ENCODE assay signal across 30 cellular contexts in the genomic region with DNA sequence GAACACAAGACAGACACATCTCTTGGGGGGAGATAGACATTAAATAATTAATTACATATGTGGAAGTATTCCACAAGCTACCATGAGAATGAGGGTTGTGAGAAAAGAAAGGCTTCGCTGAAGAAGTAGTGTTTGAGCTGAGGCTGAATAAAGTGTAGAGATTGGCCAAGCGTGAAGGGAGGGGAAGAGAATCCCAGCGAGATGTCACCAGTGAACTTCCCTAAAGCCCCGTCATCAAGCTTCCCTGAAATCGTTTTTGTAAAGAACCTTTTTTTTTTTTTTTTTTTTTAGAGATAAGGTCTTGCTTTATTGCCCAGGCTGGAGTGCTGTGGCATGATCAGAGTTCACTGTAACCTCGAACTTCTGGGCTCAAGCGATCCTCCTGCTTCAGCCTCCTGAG.
"Had no signal": no experiment of that assay in that cellular context is flagged by ENCODE, and none has a peak within 500 bp of the region (broad histone marks: within the 10 kb centered on the region; RNA-seq: fewer than 3 reads in every experiment).

No MANE protein-coding gene starts in this region.

- H3K4me3 Mint-ChIP-seq: activated CD4-positive, alpha-beta memory T cell treated with anti-CD3 and anti-CD28 coated beads for 36 hours; activated CD4-positive, alpha-beta T cell treated with anti-CD3 and anti-CD28 coated beads, Interleukin-2, amount 10 ng/mL, durations not matched to agents 24 days and 14 days; activated naive CD4-positive, alpha-beta T cell treated with anti-CD3 and anti-CD28 coated beads, Interleukin-2, amount 10 ng/mL, durations not matched to agents 7 days and 5 days; activated naive CD8-positive, alpha-beta T cell treated with anti-CD3 and anti-CD28 coated beads, Interleukin-2, amount 10 ng/mL, durations not matched to agents 7 days and 5 days; activated T-helper 1 cell treated with anti-CD3 and anti-CD28 coated beads, Interleukin-12 subunit alpha, Interleukin-12 subunit beta, Interleukin-2, Interleukin-4 antibody, amounts not matched to agents 30 ng/mL and 10 ng/mL and 1 ng/mL, durations not matched to agents 14 hours and 24 hours and 36 hours; effector memory CD8-positive, alpha-beta T cell; neural crest cell; stimulated activated memory B cell treated with anti-CD40 and anti-IgM and Interleukin-4, amounts not matched to agents 10 μg/mL and 1 μg/mL and 100 μg/mL, for 72 hours; T-helper 17 cell had no signal

- ATAC-seq: effector memory CD8-positive, alpha-beta T cell; gastrocnemius medialis; pancreas; stimulated activated memory B cell treated with anti-CD40 and anti-IgM and Interleukin-4, amounts not matched to agents 10 μg/mL and 1 μg/mL and 100 μg/mL, for 72 hours; T-helper 17 cell had no signal

- H3K27me3 Mint-ChIP-seq: activated naive CD4-positive, alpha-beta T cell treated with anti-CD3 and anti-CD28 coated beads, Interleukin-2, amount 10 ng/mL, durations not matched to agents 7 days and 5 days; effector memory CD8-positive, alpha-beta T cell; stimulated activated memory B cell treated with anti-CD40 and anti-IgM and Interleukin-4, amounts not matched to agents 10 μg/mL and 1 μg/mL and 100 μg/mL, for 72 hours; T-helper 17 cell had no signal

- H3K36me3 Mint-ChIP-seq: activated naive CD4-positive, alpha-beta T cell treated with anti-CD3 and anti-CD28 coated beads, Interleukin-2, amount 10 ng/mL, durations not matched to agents 7 days and 5 days; stimulated activated memory B cell treated with anti-CD40 and anti-IgM and Interleukin-4, amounts not matched to agents 10 μg/mL and 1 μg/mL and 100 μg/mL, for 72 hours had no signal

- H3K4me1 ChIP-seq: gastrocnemius medialis, left ventricle myocardium inferior, pancreas, prostate gland, sigmoid colon had no signal

- H3K4me3 ChIP-seq: coronary artery, gastrocnemius medialis, left ventricle myocardium inferior, pancreas, prostate gland, sigmoid colon, stomach, thyroid gland had no signal

- DNase-seq: activated CD4-positive, alpha-beta memory T cell treated with anti-CD3 and anti-CD28 coated beads for 36 hours; activated CD4-positive, alpha-beta T cell treated with anti-CD3 and anti-CD28 coated beads, Interleukin-2, amount 10 ng/mL, durations not matched to agents 24 days and 14 days; activated CD4-positive, CD25-positive, alpha-beta regulatory T cell treated with anti-CD3 and anti-CD28 coated beads, Interleukin-2, amount 50 U/mL, for 72 hours; activated CD8-positive, alpha-beta memory T cell treated with anti-CD3 and anti-CD28 coated beads, Interleukin-2, amount 50 U/mL, for 4 hours; activated gamma-delta T cell; activated naive CD4-positive, alpha-beta T cell treated with anti-CD3 and anti-CD28 coated beads, Interleukin-2, amount 10 ng/mL, durations not matched to agents 7 days and 5 days; activated naive CD8-positive, alpha-beta T cell treated with anti-CD3 and anti-CD28 coated beads, Interleukin-2, amount 10 ng/mL, durations not matched to agents 7 days and 5 days; activated T-cell treated with anti-CD3 and anti-CD28 coated beads, Interleukin-2, amount 50 U/mL, for 1 hour; amniotic stem cell; brain microvascular endothelial cell; effector memory CD8-positive, alpha-beta T cell; erythroblast; gastrocnemius medialis; glutamatergic neuron; left ventricle myocardium inferior; nucleus accumbens; pancreas; retina; sigmoid colon; small intestine; stimulated activated CD4-positive, alpha-beta T cell treated with anti-CD3 and anti-CD28 coated beads, Interleukin-4, amount 100 ng/mL, for 4 hours; stimulated activated CD8-positive, alpha-beta memory T cell treated with anti-CD3 and anti-CD28 coated beads, Interleukin-4, amount 100 ng/mL, for 48 hours; stomach; T-helper 17 cell; thyroid gland had no signal

- H3K27me3 ChIP-seq: brain microvascular endothelial cell, gastrocnemius medialis, sigmoid colon, stomach, thyroid gland had no signal

- H3K27ac Mint-ChIP-seq: activated CD4-positive, alpha-beta memory T cell treated with anti-CD3 and anti-CD28 coated beads for 36 hours; activated CD4-positive, alpha-beta T cell treated with anti-CD3 and anti-CD28 coated beads, Interleukin-2, amount 10 ng/mL, durations not matched to agents 24 days and 14 days; activated naive CD4-positive, alpha-beta T cell treated with anti-CD3 and anti-CD28 coated beads, Interleukin-2, amount 10 ng/mL, durations not matched to agents 7 days and 5 days; activated naive CD8-positive, alpha-beta T cell treated with anti-CD3 and anti-CD28 coated beads, Interleukin-2, amount 10 ng/mL, durations not matched to agents 7 days and 5 days; activated T-helper 1 cell treated with anti-CD3 and anti-CD28 coated beads, Interleukin-12 subunit alpha, Interleukin-12 subunit beta, Interleukin-2, Interleukin-4 antibody, amounts not matched to agents 30 ng/mL and 10 ng/mL and 1 ng/mL, durations not matched to agents 14 hours and 24 hours and 36 hours had no signal

- H3K9me3 ChIP-seq: gastrocnemius medialis, left ventricle myocardium inferior, pancreas, prostate gland, sigmoid colon, stomach, thyroid gland had no signal

- H3K36me3 ChIP-seq: brain microvascular endothelial cell, gastrocnemius medialis, left ventricle myocardium inferior, pancreas, prostate gland, sigmoid colon, stomach, thyroid gland had no signal

- H3K9me3 Mint-ChIP-seq: activated CD4-positive, alpha-beta memory T cell treated with anti-CD3 and anti-CD28 coated beads for 36 hours; neural crest cell; stimulated activated memory B cell treated with anti-CD40 and anti-IgM and Interleukin-4, amounts not matched to agents 10 μg/mL and 1 μg/mL and 100 μg/mL, for 72 hours had no signal
